1 cellular context compared by ENCODE assay signal in the genomic region with DNA sequence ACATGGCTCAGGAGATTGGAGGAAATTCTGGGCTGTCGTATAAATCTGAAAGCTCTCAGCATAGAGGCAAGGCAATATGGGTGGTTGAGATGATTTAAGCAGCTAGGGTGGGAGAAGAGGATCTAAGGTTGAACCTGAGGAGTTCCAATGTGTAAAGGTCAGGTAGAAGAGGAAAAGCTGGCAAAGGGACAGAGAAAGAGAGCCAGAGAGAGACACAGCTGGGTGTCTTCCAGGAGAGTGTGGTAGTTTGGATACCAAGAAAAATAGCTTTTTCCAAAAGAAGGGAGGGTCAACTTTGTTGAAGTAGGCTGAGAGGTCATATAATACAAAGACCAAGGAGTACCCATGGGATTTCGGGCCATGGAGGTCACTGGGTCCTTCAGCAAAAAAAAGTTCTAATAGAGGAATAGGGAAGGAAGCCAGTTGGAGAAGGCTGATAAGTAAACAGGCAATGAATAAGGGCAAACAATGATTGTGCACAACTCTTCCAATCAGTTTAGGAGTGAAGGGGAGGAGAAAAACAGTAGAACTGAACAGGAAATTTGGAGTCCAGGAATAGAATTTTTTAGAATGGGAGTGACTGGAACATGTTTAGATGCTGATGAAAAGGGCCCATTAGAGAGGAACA.
A peak's percentile ranks its signal among the peaks of the same experiment; 100 is the strongest.
TF ChIP-seq lines count a peak whose summit lies in the region.

No MANE protein-coding gene starts in this region.

TF ChIP-seq in liver, 16 proteins besides CTCF, POLR2A, EP300 and RAD21 (continued from another document):
- TF ChIP-seq, protein P1, sequence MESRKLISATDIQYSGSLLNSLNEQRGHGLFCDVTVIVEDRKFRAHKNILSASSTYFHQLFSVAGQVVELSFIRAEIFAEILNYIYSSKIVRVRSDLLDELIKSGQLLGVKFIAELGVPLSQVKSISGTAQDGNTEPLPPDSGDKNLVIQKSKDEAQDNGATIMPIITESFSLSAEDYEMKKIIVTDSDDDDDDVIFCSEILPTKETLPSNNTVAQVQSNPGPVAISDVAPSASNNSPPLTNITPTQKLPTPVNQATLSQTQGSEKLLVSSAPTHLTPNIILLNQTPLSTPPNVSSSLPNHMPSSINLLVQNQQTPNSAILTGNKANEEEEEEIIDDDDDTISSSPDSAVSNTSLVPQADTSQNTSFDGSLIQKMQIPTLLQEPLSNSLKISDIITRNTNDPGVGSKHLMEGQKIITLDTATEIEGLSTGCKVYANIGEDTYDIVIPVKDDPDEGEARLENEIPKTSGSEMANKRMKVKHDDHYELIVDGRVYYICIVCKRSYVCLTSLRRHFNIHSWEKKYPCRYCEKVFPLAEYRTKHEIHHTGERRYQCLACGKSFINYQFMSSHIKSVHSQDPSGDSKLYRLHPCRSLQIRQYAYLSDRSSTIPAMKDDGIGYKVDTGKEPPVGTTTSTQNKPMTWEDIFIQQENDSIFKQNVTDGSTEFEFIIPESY (IDR thresholded peaks at IDR 0.05): no peak
- TF ChIP-seq EGR1 (IDR thresholded peaks at IDR 0.05; ENCODE audit: low read depth in 2 of 2): peak in 1 of 2 donors; percentile 27
- no peak for TF ChIP-seq GABPA (IDR thresholded peaks at IDR 0.05 in 1 of 2, conservative IDR thresholded peaks at IDR 0.05 in 1 of 2)
- peak; percentile 63 to 81 for TF ChIP-seq RXRA (IDR thresholded peaks at IDR 0.05)
- peak; percentile 46 for TF ChIP-seq SP1 (IDR thresholded peaks at IDR 0.05)
- TF ChIP-seq JUND (IDR thresholded peaks at IDR 0.05): peak in 1 of 2 donors; percentile 46
- no peak for TF ChIP-seq TAF1 (conservative IDR thresholded peaks at IDR 0.05)
- TF ChIP-seq FOXA1 (IDR thresholded peaks at IDR 0.05): peak; percentile 86
